In the genomic region with DNA sequence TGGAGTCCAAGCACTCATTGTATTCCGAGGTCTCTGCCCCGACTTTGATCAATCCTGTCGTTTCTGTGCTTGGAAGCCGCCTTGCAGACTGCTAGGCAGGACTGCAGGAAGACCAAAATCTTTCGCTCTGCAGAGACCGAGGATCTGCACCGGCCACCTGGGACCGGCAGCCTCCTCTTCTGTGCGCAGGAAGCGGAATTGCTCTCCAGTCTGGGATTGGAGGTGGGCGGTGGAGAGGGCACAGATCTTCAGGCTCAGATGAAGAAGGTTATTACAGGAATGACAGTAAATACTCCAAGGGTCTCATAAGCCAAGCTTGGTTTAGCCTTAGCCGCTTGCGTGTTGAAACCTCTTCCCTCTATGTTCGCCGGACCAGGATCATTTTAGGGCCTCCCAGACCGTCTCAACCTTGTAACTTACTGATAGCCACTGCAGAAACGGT, we compare ENCODE assay signal across 8 cellular contexts. TPM values are rescaled to one million over a fixed set of nuclear protein-coding genes. Genes with fewer than 3 reads are reported as not detected.
DNase-seq lines count a peak whose midpoint lies in the region; ATAC-seq and TF ChIP-seq lines count a peak whose summit lies in the region.

No MANE protein-coding gene starts in this region.

- intact Hi-C loops in Caco-2 (cut with micrococcal nuclease; ENCODE audit: unreplicated experiment) = loop anchor here (2.0 kb wide), 1 partner anchor 26 kb away; no protein-coding TSS in a partner anchor
- intact Hi-C loops in aorta (cut with DNase I) = no loop called here

- H3K9ac ChIP-seq in HUES64 (ENCODE audit: low read depth, low read length) (peak overlapping the region; percentile 94), mucosa of stomach (ENCODE audit: low read length) (peak overlapping the region; percentile 74)

- H3K27me3 ChIP-seq in Caco-2 (replicated peaks; ENCODE audit: control insufficient read depth, insufficient read depth, low read length) (no peaks in the 10 kb centered on the region), HUES64 (ENCODE audit: insufficient read depth, low read length) (peaks cover 29% of the 10 kb centered on the region; the same call in 1 of the 2 replicates), mucosa of stomach (ENCODE audit: control insufficient read depth, insufficient read depth, low read length) (no peaks in the 10 kb centered on the region), aorta (ENCODE audit: control insufficient read depth in 1 of 2, insufficient read depth in 2 of 2, low read length in 1 of 2) (no peaks in the 10 kb centered on the region)

- no peaks in the 10 kb centered on the region for H3K9me3 Mint-ChIP-seq in Caco-2 (ENCODE audit: unreplicated experiment)

- WGBS in HUES64 = 10% methylated on average over 17 of the region's 17 CpGs
- WGBS in aorta, 2 donors = 9 to 10% methylated on average over 17 of the region's 17 CpGs

- POLR2A ChIA-PET in Caco-2 (lab: Charles Lee) = no interaction called here

- no peak for ATAC-seq in aorta (ENCODE audit: low FRiP score)
- no peak for ATAC-seq in HG02642 (IDR thresholded peaks at IDR 0.05; ENCODE audit: poor library complexity, unreplicated experiment)

- H3K9me3 ChIP-seq in Caco-2 = no peaks in the 10 kb centered on the region
- H3K9me3 ChIP-seq in HUES64 (ENCODE audit: insufficient read depth, low read depth, low read length) = no peaks in the 10 kb centered on the region
- no peaks in the 10 kb centered on the region for H3K9me3 ChIP-seq in mucosa of stomach (ENCODE audit: control insufficient read depth, low read length)
- H3K9me3 ChIP-seq in aorta (ENCODE audit: control insufficient read depth, low read length) = no peaks in the 10 kb centered on the region

- H3K4me1 ChIP-seq in Caco-2 = 0 out of 2 replicates have a peak, but pooled peaks cover 6% of the 10 kb centered on the region
- no peaks in the 10 kb centered on the region; the same call in 1 of the 2 replicates for H3K4me1 ChIP-seq in HUES64 (ENCODE audit: insufficient read depth, low read length)
- H3K4me1 ChIP-seq in mucosa of stomach (ENCODE audit: control insufficient read depth, insufficient read depth, low read length) = peaks cover 32% of the 10 kb centered on the region
- H3K4me1 ChIP-seq in aorta (ENCODE audit: control insufficient read depth in 1 of 2, insufficient read depth in 2 of 2, low read length in 2 of 2) = no peaks in the 10 kb centered on the region

- H3K4me1 Mint-ChIP-seq in Caco-2 (ENCODE audit: low read depth, unreplicated experiment) = no peaks in the 10 kb centered on the region

- peak overlapping the region; percentile 89 for H3K4me3 ChIP-seq in Caco-2 (ENCODE audit: low read depth, low read length)
- peak overlapping the region; percentile 87 for H3K4me3 ChIP-seq in HUES64 (ENCODE audit: low read length)
- peak overlapping the region; percentile 74 for H3K4me3 ChIP-seq in epithelial cell of proximal tubule (ENCODE audit: low read depth, low read length)
- H3K4me3 ChIP-seq in mucosa of stomach (ENCODE audit: low read length) = peak overlapping the region; percentile 28
- peak overlapping the region; percentile 95 to 96 for H3K4me3 ChIP-seq in aorta (ENCODE audit: low read length in 2 of 2)

- BruUV-seq in Caco-2 (replicated peaks; lab: Mats Ljungman, UMichigan) = no TSS peak

- peak overlapping the region; percentile 85 for H3K4me3 Mint-ChIP-seq in Caco-2 (ENCODE audit: unreplicated experiment)

- TF ChIP-seq CTCF in Caco-2 (IDR thresholded peaks at IDR 0.05; ENCODE audit: insufficient read depth in 1 of 2, low read depth in 1 of 2, low read length in 1 of 2, severe bottlenecking in 1 of 2, unreplicated experiment in 1 of 2) (no peak), VCaP (conservative IDR thresholded peaks at IDR 0.05) (no peak), epithelial cell of proximal tubule (conservative IDR thresholded peaks at IDR 0.05; ENCODE audit: low read depth, low read length) (no peak)

- peak in 1 of 2 experiments; percentile 21 for DNase-seq in Caco-2
- DNase-seq in epithelial cell of proximal tubule (ENCODE audit: low read depth) = no peak
- DNase-seq in aorta = peak in 1 of 2 donors; percentile 71
- DNase-seq in NCI-H1930 (lab: John Stamatoyannopoulos, UW) = no peak

- H3K36me3 ChIP-seq in Caco-2 (ENCODE audit: control insufficient read depth, insufficient read depth, low read length) (no peaks in the 10 kb centered on the region), HUES64 (ENCODE audit: insufficient read depth, low read length) (peaks cover 28% of the 10 kb centered on the region), mucosa of stomach (ENCODE audit: control insufficient read depth, insufficient read depth, low read length) (peaks cover 3% of the 10 kb centered on the region), aorta (ENCODE audit: control insufficient read depth in 1 of 2, insufficient read depth in 2 of 2, low read length in 1 of 2) (no peaks in the 10 kb centered on the region)

- H3K27ac Mint-ChIP-seq in Caco-2 (ENCODE audit: unreplicated experiment) = peak overlapping the region; percentile 78

- no peak overlapping the region for H3K27ac ChIP-seq in HUES64 (ENCODE audit: low read depth, low read length)
- H3K27ac ChIP-seq in VCaP = peak overlapping the region; percentile 92
- no peak overlapping the region for H3K27ac ChIP-seq in aorta (ENCODE audit: low read depth in 1 of 2, low read length in 2 of 2)

- peaks cover 5% of the 10 kb centered on the region for H3K27me3 Mint-ChIP-seq in Caco-2 (ENCODE audit: insufficient read depth, unreplicated experiment)

- H3K36me3 Mint-ChIP-seq in Caco-2 (ENCODE audit: insufficient read depth, unreplicated experiment) = peaks cover 25% of the 10 kb centered on the region

- CTCF ChIA-PET in Caco-2 (lab: Charles Lee) = interaction anchor here (2.0 kb wide), 1 partner anchor 16 kb away, joined by 6 read pairs; no protein-coding TSS in a partner anchor

RNA-seq across cellular contexts. Expression of a gene that starts 1.0 kb away (rescaled TPM):
- 53.4 and 56.0 TPM in 2 replicates for total RNA-seq in Caco-2 (2022)
- 28.0 TPM for polyA plus RNA-seq in HUES64 (2013, experiment 1 of 2)
- 30.1 TPM for polyA plus RNA-seq in HUES64 (2013, experiment 2 of 2)
- total RNA-seq in epithelial cell of proximal tubule = 11.8 and 34.6 TPM in 2 replicates
- total RNA-seq in aorta = 10 to 100 TPM; 55.7 to 67.4 TPM
- polyA plus RNA-seq in aorta = 10 to 100 TPM; 15.7 to 43.3 TPM

RNA-seq across cellular contexts. Expression of a gene that starts 29.2 kb away (rescaled TPM):
- 14.8 and 15.9 TPM in 2 replicates for total RNA-seq in Caco-2 (2022)
- 11.5 TPM for polyA plus RNA-seq in HUES64 (2013, experiment 1 of 2)
- 10.8 TPM for polyA plus RNA-seq in HUES64 (2013, experiment 2 of 2)
- 10.5 and 10.6 TPM in 2 replicates for total RNA-seq in epithelial cell of proximal tubule
- total RNA-seq in aorta = 10 to 100 TPM in 1 of 2 donors, 1 to 10 TPM in 1; 5.6 to 12.5 TPM
- polyA plus RNA-seq in aorta = 1 to 10 TPM; 3.1 to 7.1 TPM

Comparison
In these comparisons a context has a peak if more than half of its experiments do, and no peak if none do; other contexts are left out.
1. H3K4me3 ChIP-seq: peak in every context shown above with its lines; median percentile 96 in aorta; 89 in Caco-2; 87 in HUES64; 74 in epithelial cell of proximal tubule; 28 in mucosa of stomach.